ENCODE assay signal across 8 cellular contexts in the genomic region with DNA sequence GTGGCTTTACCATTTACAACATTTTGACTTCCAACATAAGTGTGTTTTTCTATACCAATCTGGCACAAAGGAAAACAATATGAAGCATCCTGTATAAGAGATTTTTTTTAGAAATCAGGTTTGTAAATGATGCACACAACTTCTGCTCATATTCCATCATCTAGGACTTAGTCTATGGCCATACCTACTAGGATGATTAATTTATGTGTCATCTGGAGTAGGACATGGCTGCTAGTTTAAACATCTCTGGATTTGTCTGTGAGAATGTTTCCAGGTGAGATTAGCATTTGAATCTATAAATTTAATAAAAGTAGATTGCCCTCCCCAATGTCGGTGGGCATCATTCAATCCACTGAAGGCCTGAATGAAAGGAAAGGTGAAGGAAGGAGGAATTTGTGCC.
"Had no signal": no experiment of that assay in that cellular context is flagged by ENCODE, and none has a peak within 500 bp of the region (broad histone marks: within the 10 kb centered on the region; RNA-seq: fewer than 3 reads in every experiment).

No MANE protein-coding gene starts in this region.

- H2AFZ ChIP-seq: GM23248 had no signal

- DNase-seq: GM23248, GOT3, H9, HCEC 1CT, IMR-90 had no signal

- ATAC-seq: K562 had no signal

- FAIRE-seq: H54, HTR-8/SVneo, K562 had no signal

- H3K27ac ChIP-seq: GM23248 had no signal

- H3K9ac ChIP-seq: GM23248 had no signal

- H3K4me3 ChIP-seq: GM23248, K562 had no signal
